In the genomic region with DNA sequence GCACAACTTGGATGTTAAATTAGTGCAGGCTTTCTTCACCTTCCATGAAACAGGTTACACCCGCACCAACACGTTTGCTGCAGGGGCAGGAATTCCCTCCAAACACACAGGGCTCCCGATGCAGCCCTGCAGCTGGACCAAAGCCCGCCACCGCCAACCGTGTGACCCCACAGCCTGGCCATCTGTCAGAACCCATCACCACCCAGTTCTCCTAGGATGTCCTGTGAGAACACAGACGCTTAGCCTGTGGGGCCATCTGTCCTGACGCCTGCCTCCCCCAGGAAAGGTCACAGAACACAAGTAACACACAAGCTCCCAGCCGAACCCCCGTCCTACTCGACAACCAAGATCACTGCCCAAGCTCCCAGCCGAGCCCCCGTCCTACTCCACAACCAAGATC, we compare ENCODE assay signal across 27 cellular contexts.
"Had no signal": no experiment of that assay in that cellular context is flagged by ENCODE, and none has a peak within 500 bp of the region (broad histone marks: within the 10 kb centered on the region; RNA-seq: fewer than 3 reads in every experiment).

No MANE protein-coding gene starts in this region.

- H3K4me1 Mint-ChIP-seq: activated CD4-positive, alpha-beta memory T cell treated with anti-CD3 and anti-CD28 coated beads, Interleukin-2, amount 10 ng/mL, durations not matched to agents 7 days and 5 days; activated CD4-positive, alpha-beta T cell treated with anti-CD3 and anti-CD28 coated beads, Interleukin-2, amount 10 ng/mL, durations not matched to agents 7 days and 5 days; activated T-helper 17 cell treated with anti-CD3 and anti-CD28 coated beads, Interleukin-2, amount 50 U/mL, for 72 hours; WTC11 had no signal

- H3K4me1 ChIP-seq: esophagus muscularis mucosa, foreskin keratinocyte, gastrocnemius medialis, heart right ventricle had no signal

- H3K4me3 Mint-ChIP-seq: activated CD4-positive, alpha-beta memory T cell treated with anti-CD3 and anti-CD28 coated beads, Interleukin-2, amount 10 ng/mL, durations not matched to agents 7 days and 5 days; activated CD4-positive, alpha-beta T cell treated with anti-CD3 and anti-CD28 coated beads, Interleukin-2, amount 10 ng/mL, durations not matched to agents 7 days and 5 days; activated naive CD8-positive, alpha-beta T cell; activated T-cell treated with anti-CD3 and anti-CD28 coated beads, Interleukin-2, amount 50 U/mL, for 4 hours; activated T-helper 17 cell treated with anti-CD3 and anti-CD28 coated beads, Interleukin-2, amount 50 U/mL, for 72 hours; central memory CD8-positive, alpha-beta T cell; effector memory CD8-positive, alpha-beta T cell; T-helper 1 cell treated with Interleukin-12 subunit alpha and Interleukin-12 subunit beta and Interleukin-4 antibody, amounts not matched to agents 30 μg/mL and 1 μg/mL, for 36 hours; WTC11 had no signal

- DNase-seq: activated CD4-positive, alpha-beta memory T cell treated with anti-CD3 and anti-CD28 coated beads, Interleukin-2, amount 10 ng/mL, durations not matched to agents 7 days and 5 days; activated CD4-positive, alpha-beta T cell treated with anti-CD3 and anti-CD28 coated beads for 1 hour; activated CD4-positive, alpha-beta T cell treated with anti-CD3 and anti-CD28 coated beads for 4 hours; activated CD4-positive, alpha-beta T cell treated with anti-CD3 and anti-CD28 coated beads, Interleukin-2, amount 10 ng/mL, durations not matched to agents 7 days and 5 days; activated CD4-positive, alpha-beta T cell treated with anti-CD3 and anti-CD28 coated beads, Interleukin-2, amount 50 U/mL, for 4 hours; activated CD8-positive, alpha-beta memory T cell treated with anti-CD3 and anti-CD28 coated beads, Interleukin-2, amount 50 U/mL, for 48 hours; activated effector memory CD4-positive, alpha-beta T cell treated with Interleukin-2 at 50 U/mL for 16 hours; activated gamma-delta T cell treated with Interleukin-2 at 50 U/mL for 16 hours; activated naive CD4-positive, alpha-beta T cell treated with anti-CD3 and anti-CD28 coated beads, Interleukin-2, amount 50 U/mL, for 16 hours; activated naive CD4-positive, alpha-beta T cell treated with Interleukin-2 at 50 U/mL for 16 hours; activated T-cell treated with anti-CD3 and anti-CD28 coated beads, Interleukin-2, amount 50 U/mL, for 4 hours; amniotic stem cell; brain microvascular endothelial cell; cortex of kidney; dermis blood vessel endothelial cell; effector CD4-positive, alpha-beta T cell; effector memory CD8-positive, alpha-beta T cell; erythroblast; foreskin keratinocyte; gastrocnemius medialis; heart right ventricle had no signal

- H3K4me3 ChIP-seq: esophagus muscularis mucosa, gastrocnemius medialis, heart right ventricle had no signal

- H3K27ac ChIP-seq: brain microvascular endothelial cell, esophagus muscularis mucosa, foreskin keratinocyte, gastrocnemius medialis, heart right ventricle had no signal

- H3K9me3 Mint-ChIP-seq: activated CD4-positive, alpha-beta memory T cell treated with anti-CD3 and anti-CD28 coated beads, Interleukin-2, amount 10 ng/mL, durations not matched to agents 7 days and 5 days; activated CD4-positive, alpha-beta T cell treated with anti-CD3 and anti-CD28 coated beads, Interleukin-2, amount 10 ng/mL, durations not matched to agents 7 days and 5 days; activated T-cell treated with anti-CD3 and anti-CD28 coated beads, Interleukin-2, amount 50 U/mL, for 4 hours; central memory CD8-positive, alpha-beta T cell; effector memory CD8-positive, alpha-beta T cell had no signal

- H3K27me3 Mint-ChIP-seq: activated CD4-positive, alpha-beta memory T cell treated with anti-CD3 and anti-CD28 coated beads, Interleukin-2, amount 10 ng/mL, durations not matched to agents 7 days and 5 days; activated CD4-positive, alpha-beta T cell treated with anti-CD3 and anti-CD28 coated beads, Interleukin-2, amount 10 ng/mL, durations not matched to agents 7 days and 5 days; activated naive CD8-positive, alpha-beta T cell; activated T-helper 17 cell treated with anti-CD3 and anti-CD28 coated beads, Interleukin-2, amount 50 U/mL, for 72 hours; central memory CD8-positive, alpha-beta T cell; effector memory CD8-positive, alpha-beta T cell had no signal

- H3K27ac Mint-ChIP-seq: activated CD4-positive, alpha-beta memory T cell treated with anti-CD3 and anti-CD28 coated beads, Interleukin-2, amount 10 ng/mL, durations not matched to agents 7 days and 5 days; activated CD4-positive, alpha-beta T cell treated with anti-CD3 and anti-CD28 coated beads, Interleukin-2, amount 10 ng/mL, durations not matched to agents 7 days and 5 days; activated naive CD8-positive, alpha-beta T cell; activated T-helper 17 cell treated with anti-CD3 and anti-CD28 coated beads, Interleukin-2, amount 50 U/mL, for 72 hours; effector memory CD8-positive, alpha-beta T cell; T-helper 1 cell treated with Interleukin-12 subunit alpha and Interleukin-12 subunit beta and Interleukin-4 antibody, amounts not matched to agents 30 μg/mL and 1 μg/mL, for 36 hours; WTC11 had no signal

- ATAC-seq: activated T-cell treated with anti-CD3 and anti-CD28 coated beads, Interleukin-2, amount 50 U/mL, for 4 hours; activated T-helper 17 cell treated with anti-CD3 and anti-CD28 coated beads, Interleukin-2, amount 50 U/mL, for 72 hours; effector memory CD8-positive, alpha-beta T cell; foreskin keratinocyte; gastrocnemius medialis; WTC11 had no signal

- H3K27me3 ChIP-seq: brain microvascular endothelial cell, esophagus muscularis mucosa, foreskin keratinocyte, gastrocnemius medialis, heart right ventricle had no signal

- H3K9me3 ChIP-seq: gastrocnemius medialis had no signal
